10 cellular contexts compared by ENCODE assay signal in the genomic region with DNA sequence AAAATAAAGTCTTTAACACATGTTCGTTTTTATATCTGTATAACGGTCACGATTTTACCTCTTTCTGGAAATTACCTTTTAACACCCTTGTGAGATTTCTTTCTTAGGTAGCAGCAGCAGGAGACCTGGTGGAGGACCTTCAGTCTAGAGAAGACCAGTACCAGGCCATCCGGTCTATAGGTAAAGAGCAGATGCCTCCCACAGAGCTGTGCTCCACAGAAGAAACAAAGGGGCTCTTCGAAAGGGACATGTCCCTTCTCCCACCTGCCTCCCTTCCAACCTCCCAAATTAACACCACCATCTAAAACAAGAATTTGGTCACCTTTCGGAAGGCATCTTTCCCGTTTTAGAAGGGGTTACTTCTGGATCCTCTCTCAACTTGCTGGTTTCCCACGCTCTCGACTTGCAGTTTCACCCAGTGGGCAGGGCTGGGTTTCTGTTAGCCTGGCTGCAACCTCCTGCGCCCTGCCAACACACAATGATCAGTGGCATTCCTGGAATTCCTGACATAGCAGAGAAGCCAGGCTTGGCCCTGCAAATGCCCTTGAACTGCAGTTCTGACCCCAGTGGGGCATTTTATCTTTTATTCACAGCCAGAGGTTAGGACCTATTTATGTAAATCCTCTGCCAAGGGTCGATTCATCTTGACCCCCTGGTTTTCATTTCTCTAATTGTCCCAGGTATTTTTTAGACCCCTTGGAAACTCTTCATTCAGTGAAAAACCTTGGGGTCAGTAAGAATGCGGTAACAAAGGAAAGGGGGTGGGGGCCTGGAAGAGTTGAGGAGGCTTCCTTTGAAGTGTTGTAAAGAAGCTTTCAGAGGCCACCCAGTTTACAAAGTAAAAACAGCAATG.
DNase-seq lines count a peak whose midpoint lies in the region; ATAC-seq, FAIRE-seq and TF ChIP-seq lines count a peak whose summit lies in the region.
"Had no signal": no experiment of that assay in that cellular context is flagged by ENCODE, and none has a peak within 500 bp of the region (broad histone marks: within the 10 kb centered on the region; RNA-seq: fewer than 3 reads in every experiment).

No MANE protein-coding gene starts in this region.

- H3K79me2 ChIP-seq in HCT116 (ENCODE audit: insufficient read depth, low read length) = peaks cover 9% of the 10 kb centered on the region; the same call in 1 of the 2 replicates

- H3K4me2 ChIP-seq in HCT116 (ENCODE audit: low read length) = peak overlapping the region; percentile 75

- H3K9me3 ChIP-seq in HCT116 (ENCODE audit: control insufficient read depth in 1 of 2, insufficient read depth in 1 of 2, low read depth in 1 of 2, low read length in 2 of 2) = no peaks in the 10 kb centered on the region
- H3K9me3 ChIP-seq in spleen = no peaks in the 10 kb centered on the region

- no peak for TF ChIP-seq RAD21 in HCT116 (IDR thresholded peaks at IDR 0.05; ENCODE audit: low read depth)

- FAIRE-seq in GM19239 (lab: Jason Lieb, UNC) = no peak

- POLR2A ChIA-PET in HCT116 (lab: Charles Lee) = interaction anchor here (0.7 to 0.9 kb wide), 2 partner anchors 48 to 1827 kb away, joined by 3 to 4 read pairs; no protein-coding TSS in a partner anchor

- no peaks in the 10 kb centered on the region for H3K36me3 Mint-ChIP-seq in activated naive CD8-positive, alpha-beta T cell treated with anti-CD3 and anti-CD28 coated beads, Interleukin-2, amount 50 U/mL, for 24 hours (ENCODE audit: low read depth)
- H3K36me3 Mint-ChIP-seq in stimulated activated effector memory CD8-positive, alpha-beta T cell treated with anti-CD3 and anti-CD28 coated beads, Interleukin-12 subunit alpha, Interleukin-12 subunit beta, amount 100 ng/mL, for 72 hours = no peaks in the 10 kb centered on the region
- H3K36me3 Mint-ChIP-seq: IgD-negative memory B cell had no signal

- TSS peak; percentile 49 for BruUV-seq in HCT116 (replicated peaks; lab: Mats Ljungman, UMichigan)

- peaks cover 59 to 96% of the 10 kb centered on the region in 2 experiments for H3K4me1 ChIP-seq in HCT116 (ENCODE audit: control insufficient read depth in 1 of 2, insufficient read depth in 2 of 2, low read length in 2 of 2)
- H3K4me1 ChIP-seq in spleen = peaks cover 0 to 5% (median 0%) of the 10 kb centered on the region in 6 donors

- H3K4me3 ChIP-seq in HCT116 (replicated peaks in 1 of 2; ENCODE audit: low read depth in 1 of 2, low read length in 2 of 2) = peak overlapping the region; percentile 36 to 51
- H3K4me3 ChIP-seq in spleen = no peak overlapping the region

- ATAC-seq in HCT116 (peak; percentile 72), HG02571 (IDR thresholded peaks at IDR 0.05; ENCODE audit: unreplicated experiment) (no peak)
- ATAC-seq in activated naive CD8-positive, alpha-beta T cell treated with anti-CD3 and anti-CD28 coated beads, Interleukin-2, amount 50 U/mL, for 24 hours = no peak
- ATAC-seq in stimulated activated effector memory CD8-positive, alpha-beta T cell treated with anti-CD3 and anti-CD28 coated beads, Interleukin-12 subunit alpha, Interleukin-12 subunit beta, amount 100 ng/mL, for 72 hours = no peak

- H3K27me3 ChIP-seq in HCT116 (ENCODE audit: insufficient read depth, low read length) = no peaks in the 10 kb centered on the region
- H3K27me3 ChIP-seq in spleen (replicated peaks in 1 of 7) = peaks cover 0 to 4% (median 0%) of the 10 kb centered on the region in 7 donors

- H2AFZ ChIP-seq in HCT116 (ENCODE audit: low read depth, low read length, poor library complexity, severe bottlenecking) = no peak overlapping the region

- H3K27ac ChIP-seq in HCT116 (ENCODE audit: low read depth, low read length) (peak overlapping the region; percentile 88), spleen (peak overlapping the region in 4 of 8 donors; percentile 34 to 54 (median 36))

- no peaks in the 10 kb centered on the region for H3K9me3 Mint-ChIP-seq in activated naive CD8-positive, alpha-beta T cell treated with anti-CD3 and anti-CD28 coated beads, Interleukin-2, amount 50 U/mL, for 24 hours
- no peaks in the 10 kb centered on the region for H3K9me3 Mint-ChIP-seq in stimulated activated effector memory CD8-positive, alpha-beta T cell treated with anti-CD3 and anti-CD28 coated beads, Interleukin-12 subunit alpha, Interleukin-12 subunit beta, amount 100 ng/mL, for 72 hours

- TF ChIP-seq POLR2A in HCT116 (IDR thresholded peaks at IDR 0.05; ENCODE audit: borderline replicate concordance, extremely low read depth, insufficient read depth, insufficient read length) (no peak), spleen (IDR thresholded peaks at IDR 0.05) (no peak)

- RAD21 ChIA-PET in HCT116 (lab: Charles Lee; ENCODE audit: low non-redundant PET in 1 of 2, low total read pairs in 2 of 2, uncharacterized antibody in 2 of 2, unreplicated experiment in 2 of 2) = interaction anchor here (0.9 to 1.4 kb wide), 2 partner anchors 49 kb away, joined by 3 read pairs; no protein-coding TSS in a partner anchor

- H4K20me1 ChIP-seq in HCT116 (ENCODE audit: insufficient read depth) = no peaks in the 10 kb centered on the region

- H3K27ac Mint-ChIP-seq in activated naive CD8-positive, alpha-beta T cell treated with anti-CD3 and anti-CD28 coated beads, Interleukin-2, amount 50 U/mL, for 24 hours = peak overlapping the region; percentile 31
- H3K27ac Mint-ChIP-seq in stimulated activated effector memory CD8-positive, alpha-beta T cell treated with anti-CD3 and anti-CD28 coated beads, Interleukin-12 subunit alpha, Interleukin-12 subunit beta, amount 100 ng/mL, for 72 hours = no peak overlapping the region
- H3K27ac Mint-ChIP-seq: IgD-negative memory B cell had no signal

- H3K9me2 ChIP-seq in HCT116 (ENCODE audit: insufficient read depth) = no peaks in the 10 kb centered on the region

- TF ChIP-seq CTCF in HCT116 (IDR thresholded peaks at IDR 0.05 in 2 of 3, conservative IDR thresholded peaks at IDR 0.05 in 1 of 3; ENCODE audit: borderline replicate concordance in 1 of 3, insufficient read depth in 1 of 3, low read depth in 2 of 3, low read length in 2 of 3) (no peak), spleen (IDR thresholded peaks at IDR 0.05 in 8 of 11, conservative IDR thresholded peaks at IDR 0.05 in 3 of 11) (no peak)

- H3K4me3 Mint-ChIP-seq in activated naive CD8-positive, alpha-beta T cell treated with anti-CD3 and anti-CD28 coated beads, Interleukin-2, amount 50 U/mL, for 24 hours = no peak overlapping the region
- no peak overlapping the region for H3K4me3 Mint-ChIP-seq in stimulated activated effector memory CD8-positive, alpha-beta T cell treated with anti-CD3 and anti-CD28 coated beads, Interleukin-12 subunit alpha, Interleukin-12 subunit beta, amount 100 ng/mL, for 72 hours
- H3K4me3 Mint-ChIP-seq: IgD-negative memory B cell had no signal

- CTCF ChIA-PET in HCT116 (lab: Charles Lee) = no interaction called here

- DNase-seq in HCT116 (ENCODE audit: low read depth, low spot score) (peak; percentile 76), hepatic stellate cell (ENCODE audit: low spot score) (peak; percentile 12), retina (peak; percentile 44), spleen (no peak), GM19239 (ENCODE audit: insufficient read length, low spot score) (no peak)
- no peak for DNase-seq in activated naive CD8-positive, alpha-beta T cell treated with anti-CD3 and anti-CD28 coated beads, Interleukin-2, amount 50 U/mL, for 24 hours
- no peak for DNase-seq in stimulated activated effector memory CD8-positive, alpha-beta T cell treated with anti-CD3 and anti-CD28 coated beads, Interleukin-12 subunit alpha, Interleukin-12 subunit beta, amount 100 ng/mL, for 72 hours (ENCODE audit: low spot score in 2 of 2)
- DNase-seq: stimulated activated naive CD4-positive, alpha-beta T cell treated with Interleukin-2 at 50 U/mL for 16 hours had no signal

- H3K27me3 Mint-ChIP-seq in activated naive CD8-positive, alpha-beta T cell treated with anti-CD3 and anti-CD28 coated beads, Interleukin-2, amount 50 U/mL, for 24 hours = no peaks in the 10 kb centered on the region

- intact Hi-C loops in HCT116 (cut with micrococcal nuclease) = loop anchor here (5.0 to 10.0 kb wide), 4 partner anchors 145 to 615 kb away; no protein-coding TSS in a partner anchor
- intact Hi-C loops in spleen (cut with DNase I; ENCODE audit: low total_unique reads) = no loop called here

- H3K4me1 Mint-ChIP-seq in activated naive CD8-positive, alpha-beta T cell treated with anti-CD3 and anti-CD28 coated beads, Interleukin-2, amount 50 U/mL, for 24 hours = peaks cover 54% of the 10 kb centered on the region
- no peaks in the 10 kb centered on the region for H3K4me1 Mint-ChIP-seq in stimulated activated effector memory CD8-positive, alpha-beta T cell treated with anti-CD3 and anti-CD28 coated beads, Interleukin-12 subunit alpha, Interleukin-12 subunit beta, amount 100 ng/mL, for 72 hours
- H3K4me1 Mint-ChIP-seq: IgD-negative memory B cell had no signal

- H3K36me3 ChIP-seq in HCT116 (ENCODE audit: control insufficient read depth in 1 of 2, insufficient read depth in 2 of 2, low read length in 2 of 2) (no peaks in the 10 kb centered on the region), spleen (no peaks in the 10 kb centered on the region)

- H3K9ac ChIP-seq in HCT116 (ENCODE audit: low read length) = peak overlapping the region; percentile 84

- WGBS in spleen, 5 donors = 48 to 72% (median 65%) methylated on average over 12 of the region's 12 CpGs

TF ChIP-seq in HCT116, 20 proteins besides CTCF, POLR2A, EP300 and RAD21 (continues in another document):
- TF ChIP-seq, protein P1, sequence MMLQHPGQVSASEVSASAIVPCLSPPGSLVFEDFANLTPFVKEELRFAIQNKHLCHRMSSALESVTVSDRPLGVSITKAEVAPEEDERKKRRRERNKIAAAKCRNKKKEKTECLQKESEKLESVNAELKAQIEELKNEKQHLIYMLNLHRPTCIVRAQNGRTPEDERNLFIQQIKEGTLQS (IDR thresholded peaks at IDR 0.05) = no peak
- TF ChIP-seq TCF7L2 (IDR thresholded peaks at IDR 0.05; ENCODE audit: borderline replicate concordance, extremely low read depth, insufficient read depth, insufficient read length) = peak; percentile 89
- no peak for TF ChIP-seq SRF (IDR thresholded peaks at IDR 0.05; ENCODE audit: low read depth)
- no peak for TF ChIP-seq ZFX (IDR thresholded peaks at IDR 0.05)
- TF ChIP-seq SP1 (IDR thresholded peaks at IDR 0.05; ENCODE audit: low read depth) = no peak

Comparison
In these comparisons a context has a peak if more than half of its experiments do, and no peak if none do; other contexts are left out.
1. DNase-seq: peak in HCT116 (single experiment), hepatic stellate cell (single experiment) and retina (single experiment); none in activated naive CD8-positive, alpha-beta T cell treated with anti-CD3 and anti-CD28 coated beads, Interleukin-2, amount 50 U/mL, for 24 hours (single experiment), spleen (single experiment), stimulated activated effector memory CD8-positive, alpha-beta T cell treated with anti-CD3 and anti-CD28 coated beads, Interleukin-12 subunit alpha, Interleukin-12 subunit beta, amount 100 ng/mL, for 72 hours (0 of 2) and GM19239 (single experiment).
2. H3K4me3 ChIP-seq: peak in HCT116 (2 of 2); none in spleen (0 of 8).